ENCODE assay signal across 9 cellular contexts in the genomic region with DNA sequence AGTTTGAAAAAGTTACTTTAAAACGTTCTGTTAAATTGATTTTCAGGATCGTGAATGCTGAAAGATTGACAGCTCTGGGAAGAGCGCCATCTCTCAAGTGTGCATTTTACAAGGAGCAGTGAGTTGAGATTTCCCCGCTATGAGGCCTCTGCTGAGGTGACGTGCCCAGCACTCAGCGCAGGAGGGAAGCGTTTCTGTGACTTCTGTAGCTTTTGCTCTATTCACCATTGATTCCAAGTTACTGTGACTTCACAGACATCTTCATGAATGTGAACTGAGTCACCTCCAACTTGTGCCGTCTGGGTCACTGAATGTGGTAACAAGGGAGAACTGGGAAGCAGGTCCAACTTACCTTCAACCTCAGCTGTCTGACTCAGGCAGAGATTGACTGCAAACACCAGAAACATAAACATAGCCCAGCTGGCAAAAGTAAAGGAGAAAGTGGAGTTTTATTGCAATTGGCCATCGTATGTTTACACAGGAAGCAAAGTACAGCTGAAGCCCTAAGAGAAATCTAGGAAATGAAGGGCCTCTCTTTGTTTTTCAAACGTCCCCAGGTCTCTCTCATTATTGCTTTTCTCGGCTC.
DNase-seq lines count a peak whose midpoint lies in the region; ATAC-seq and TF ChIP-seq lines count a peak whose summit lies in the region.
"Had no signal": no experiment of that assay in that cellular context is flagged by ENCODE, and none has a peak within 500 bp of the region (broad histone marks: within the 10 kb centered on the region; RNA-seq: fewer than 3 reads in every experiment).

No MANE protein-coding gene starts in this region.

- H3K4me3 ChIP-seq in GM23248 = no peak overlapping the region
- no peak overlapping the region for H3K4me3 ChIP-seq in fibroblast of villous mesenchyme (ENCODE audit: low read depth, low read length)
- H3K4me3 ChIP-seq in skeletal muscle satellite cell (ENCODE audit: low read length) = no peak overlapping the region
- H3K4me3 ChIP-seq: ovary had no signal

- H3K9ac ChIP-seq in GM23248 (no peak overlapping the region), skeletal muscle satellite cell (ENCODE audit: low read depth, low read length) (no peak overlapping the region)

- H3K27me3 ChIP-seq in GM23248 (replicated peaks; ENCODE audit: insufficient read depth) (no peaks in the 10 kb centered on the region), skeletal muscle satellite cell (ENCODE audit: control insufficient read depth, insufficient read depth, low read length) (no peaks in the 10 kb centered on the region)
- H3K27me3 ChIP-seq: ovary had no signal

- intact Hi-C loops in posterior vena cava (cut with DNase I) = no loop called here

- H3K9me2 ChIP-seq in GM23248 (ENCODE audit: insufficient read depth) = no peaks in the 10 kb centered on the region

- H4K20me1 ChIP-seq in GM23248 (ENCODE audit: insufficient read depth) = no peaks in the 10 kb centered on the region

- peak; percentile 78 for DNase-seq in GM23248
- DNase-seq in RPMI7951 (ENCODE audit: low read depth) = peak; percentile 60
- DNase-seq in fibroblast of villous mesenchyme (ENCODE audit: low read depth) = peak; percentile 24
- no peak for DNase-seq in posterior vena cava (ENCODE audit: low spot score)
- DNase-seq: NCI-H2227 treated with DMSO at 0.1 percent for 48 hours had no signal

- H2AFZ ChIP-seq in GM23248 = peak overlapping the region; percentile 50

- H3K36me3 ChIP-seq in GM23248 (ENCODE audit: low read depth) = no peaks in the 10 kb centered on the region
- H3K36me3 ChIP-seq in skeletal muscle satellite cell (ENCODE audit: insufficient read depth, low read length) = no peaks in the 10 kb centered on the region
- H3K36me3 ChIP-seq: ovary had no signal

- no peak for TF ChIP-seq CTCF in fibroblast of villous mesenchyme (IDR thresholded peaks at IDR 0.05; ENCODE audit: insufficient read depth, low read depth, low read length)

- in situ Hi-C loops in GM23248 (cut with MboI) = no loop called here

- no peak for ATAC-seq in GM19023 (IDR thresholded peaks at IDR 0.05; ENCODE audit: unreplicated experiment)
- ATAC-seq in GM18870 (IDR thresholded peaks at IDR 0.05; ENCODE audit: unreplicated experiment) = no peak

- H3K4me2 ChIP-seq in GM23248 (ENCODE audit: unreplicated experiment) (no peak overlapping the region), skeletal muscle satellite cell (ENCODE audit: low read length) (peak overlapping the region; percentile 2)

- 58 to 61% methylated on average over 11 of the region's 11 CpGs for WGBS in GM23248 (ENCODE audit: low coverage in 1 of 2, low lambda C conversion rate in 2 of 2, missing lambda C conversion rate in 2 of 2), 2 experiments

- H3K27ac ChIP-seq in GM23248 = no peak overlapping the region
- H3K27ac ChIP-seq: ovary had no signal

- H3K9me3 ChIP-seq in GM23248 (ENCODE audit: low read depth) (no peaks in the 10 kb centered on the region), skeletal muscle satellite cell (replicated peaks; ENCODE audit: low read length) (no peaks in the 10 kb centered on the region)
- H3K9me3 ChIP-seq: ovary had no signal

- H3K79me2 ChIP-seq in GM23248 (ENCODE audit: insufficient read depth) = no peaks in the 10 kb centered on the region

- H3F3A ChIP-seq in GM23248 (ENCODE audit: insufficient read depth) = peaks cover 7% of the 10 kb centered on the region; the same call in 1 of the 2 replicates

- H3K4me1 ChIP-seq in GM23248 (ENCODE audit: insufficient read depth) (peaks cover 12% of the 10 kb centered on the region), skeletal muscle satellite cell (ENCODE audit: control insufficient read depth, insufficient read depth, low read length) (peaks cover 7% of the 10 kb centered on the region)
